ENCODE assay signal across 11 cellular contexts in genomic region chr2:8662239-8662879, GRCh38. TPM values are rescaled to one million over a fixed set of nuclear protein-coding genes. Genes with fewer than 3 reads are reported as not detected.
A peak's percentile ranks its signal among the peaks of the same experiment; 100 is the strongest.
DNase-seq lines count a peak whose midpoint lies in the region; ATAC-seq and TF ChIP-seq lines count a peak whose summit lies in the region.
"Had no signal": no experiment of that assay in that cellular context is flagged by ENCODE, and none has a peak within 500 bp of the region (broad histone marks: within the 10 kb centered on the region; RNA-seq: fewer than 3 reads in every experiment).

No MANE protein-coding gene starts in this region.

- ATAC-seq in omental fat pad (ENCODE audit: low FRiP score) (peak; percentile 71), HG02981 (IDR thresholded peaks at IDR 0.05; ENCODE audit: unreplicated experiment) (no peak)

- peak overlapping the region in 1 of 2 donors; percentile 56 for H3K27ac ChIP-seq in coronary artery
- H3K27ac ChIP-seq: WERI-Rb-1 had no signal

- no peak overlapping the region for H3K4me3 ChIP-seq in coronary artery
- H3K4me3 ChIP-seq: heart left ventricle had no signal

- DNase-seq in DMS53 (lab: John Stamatoyannopoulos, UW) (peak; percentile 70), LoVo (ENCODE audit: low spot score) (peak; percentile 42), coronary artery (ENCODE audit: low spot score) (peak; percentile 46), omental fat pad (ENCODE audit: low spot score) (no peak), NCI-H1436 treated with DMSO at 0.1 percent for 48 hours (lab: John Stamatoyannopoulos, UW) (no peak), G401 (ENCODE audit: low spot score) (no peak)
- no peak for DNase-seq in stimulated activated CD4-positive, alpha-beta T cell treated with anti-CD3 and anti-CD28 coated beads, Interleukin-4, amount 100 ng/mL, for 24 hours
- DNase-seq: nucleus accumbens, WERI-Rb-1 had no signal

- TF ChIP-seq CTCF in coronary artery (IDR thresholded peaks at IDR 0.05), result no peak
- no peak for TF ChIP-seq CTCF in omental fat pad (IDR thresholded peaks at IDR 0.05)

- in situ Hi-C loops in G401 (cut with HindIII; ENCODE audit: low sequenced_read_pairs), result no loop called here

RNA-seq across cellular contexts. Expression of gene ID2, which starts 19.5 kb away (rescaled TPM):
- total RNA-seq in omental fat pad, result 100 to 1,000 TPM; 165 to 949 (median 312) TPM
- total RNA-seq in G401 (2014; rRNA removed; shearing (Covaris generic)), result 293 and 327 TPM in 2 replicates

Comparison
In these comparisons a context has a peak if more than half of its experiments do, and no peak if none do; other contexts are left out.
1. DNase-seq: peak in DMS53 (single experiment), LoVo (single experiment) and coronary artery (single experiment); none in omental fat pad (single experiment), NCI-H1436 treated with DMSO at 0.1 percent for 48 hours (single experiment), stimulated activated CD4-positive, alpha-beta T cell treated with anti-CD3 and anti-CD28 coated beads, Interleukin-4, amount 100 ng/mL, for 24 hours (single experiment) and G401 (single experiment).